37 cellular contexts compared by ENCODE assay signal in the genomic region with DNA sequence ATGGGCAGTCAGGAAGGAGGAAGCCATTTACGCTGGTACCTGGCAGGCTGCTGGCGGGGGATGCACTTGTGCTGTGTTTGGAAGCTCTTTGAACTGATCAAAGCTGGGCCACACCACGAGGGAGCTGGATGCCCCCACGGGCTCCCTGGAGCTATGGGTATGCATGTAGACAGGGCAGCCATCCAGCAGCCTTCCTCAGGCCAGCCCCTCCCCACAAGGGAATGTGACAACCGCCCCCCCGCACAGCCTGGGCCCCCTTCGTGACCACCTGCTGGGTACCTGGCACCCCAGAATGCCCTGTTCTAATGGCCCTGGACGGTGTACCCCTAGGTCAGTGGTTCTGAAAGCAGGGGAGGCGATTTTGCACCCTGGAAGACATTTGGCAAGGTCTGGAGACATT. TPM values are rescaled to one million over a fixed set of nuclear protein-coding genes. Genes with fewer than 3 reads are reported as not detected.
"Had no signal": no experiment of that assay in that cellular context is flagged by ENCODE, and none has a peak within 500 bp of the region (broad histone marks: within the 10 kb centered on the region; RNA-seq: fewer than 3 reads in every experiment).

No MANE protein-coding gene starts in this region.

- H3K9me3 ChIP-seq: adrenal gland, body of pancreas, breast epithelium had no signal

- H3K27ac Mint-ChIP-seq: activated B cell treated with CpG ODN at 0.5 μM for 24 hours; activated CD4-positive, alpha-beta memory T cell treated with anti-CD3 and anti-CD28 coated beads for 36 hours; activated CD4-positive, alpha-beta T cell treated with anti-CD3 and anti-CD28 coated beads, Interleukin-2, amount 10 ng/mL, durations not matched to agents 24 days and 14 days; activated CD8-positive, alpha-beta T cell treated with anti-CD3 and anti-CD28 coated beads for 36 hours; activated naive CD4-positive, alpha-beta T cell treated with anti-CD3 and anti-CD28 coated beads for 36 hours; activated naive CD4-positive, alpha-beta T cell treated with anti-CD3 and anti-CD28 coated beads, Interleukin-2, amount 50 U/mL, for 72 hours; activated naive CD8-positive, alpha-beta T cell treated with anti-CD3 and anti-CD28 coated beads for 36 hours; activated T-cell treated with anti-CD3 and anti-CD28 coated beads, Interleukin-2, amount 50 U/mL, for 72 hours; activated T-helper 1 cell treated with anti-CD3 and anti-CD28 coated beads, Interleukin-12 subunit alpha, Interleukin-12 subunit beta, Interleukin-2, Interleukin-4 antibody, amounts not matched to agents 30 ng/mL and 10 ng/mL and 1 ng/mL, durations not matched to agents 14 hours and 24 hours and 36 hours; activated T-helper 17 cell treated with anti-CD3 and anti-CD28 coated beads, Interleukin-2, amount 50 U/mL, for 72 hours; T-helper 1 cell treated with Interleukin-12 subunit alpha and Interleukin-12 subunit beta and Interleukin-4 antibody, amounts not matched to agents 30 μg/mL and 1 μg/mL, for 36 hours; T-helper 2 cell treated with Interferon-gamma antibody and Interleukin-4, amounts not matched to agents 5 μg/mL and 100 μg/mL, for 36 hours had no signal

- H3K27ac ChIP-seq: adrenal gland, body of pancreas, brain microvascular endothelial cell, breast epithelium, VCaP had no signal

- H3K4me3 Mint-ChIP-seq: activated B cell treated with CpG ODN at 0.5 μM for 24 hours; activated CD4-positive, alpha-beta memory T cell treated with anti-CD3 and anti-CD28 coated beads for 36 hours; activated CD4-positive, alpha-beta T cell treated with anti-CD3 and anti-CD28 coated beads, Interleukin-2, amount 10 ng/mL, durations not matched to agents 24 days and 14 days; activated CD8-positive, alpha-beta T cell treated with anti-CD3 and anti-CD28 coated beads for 36 hours; activated naive CD4-positive, alpha-beta T cell treated with anti-CD3 and anti-CD28 coated beads for 36 hours; activated naive CD8-positive, alpha-beta T cell treated with anti-CD3 and anti-CD28 coated beads for 36 hours; activated T-cell treated with anti-CD3 and anti-CD28 coated beads, Interleukin-2, amount 50 U/mL, for 4 hours; activated T-cell treated with anti-CD3 and anti-CD28 coated beads, Interleukin-2, amount 50 U/mL, for 72 hours; activated T-helper 1 cell treated with anti-CD3 and anti-CD28 coated beads, Interleukin-12 subunit alpha, Interleukin-12 subunit beta, Interleukin-2, Interleukin-4 antibody, amounts not matched to agents 30 ng/mL and 10 ng/mL and 1 ng/mL, durations not matched to agents 14 hours and 24 hours and 36 hours; activated T-helper 17 cell treated with anti-CD3 and anti-CD28 coated beads, Interleukin-2, amount 50 U/mL, for 72 hours; T-helper 1 cell treated with Interleukin-12 subunit alpha and Interleukin-12 subunit beta and Interleukin-4 antibody, amounts not matched to agents 30 μg/mL and 1 μg/mL, for 36 hours; T-helper 2 cell treated with Interferon-gamma antibody and Interleukin-4, amounts not matched to agents 5 μg/mL and 100 μg/mL, for 36 hours had no signal

- H3K4me1 ChIP-seq: breast epithelium had no signal

- H3K27me3 Mint-ChIP-seq: activated CD4-positive, alpha-beta memory T cell treated with anti-CD3 and anti-CD28 coated beads for 36 hours; activated CD8-positive, alpha-beta T cell treated with anti-CD3 and anti-CD28 coated beads for 36 hours; activated naive CD8-positive, alpha-beta T cell treated with anti-CD3 and anti-CD28 coated beads for 36 hours had no signal

- H3K4me1 Mint-ChIP-seq: activated T-helper 17 cell treated with anti-CD3 and anti-CD28 coated beads, Interleukin-2, amount 50 U/mL, for 72 hours had no signal

- H3K9me3 Mint-ChIP-seq: activated B cell treated with CpG ODN at 0.5 μM for 24 hours; activated CD4-positive, alpha-beta memory T cell treated with anti-CD3 and anti-CD28 coated beads for 36 hours; activated CD4-positive, alpha-beta T cell treated with anti-CD3 and anti-CD28 coated beads, Interleukin-2, amount 10 ng/mL, durations not matched to agents 24 days and 14 days; activated CD8-positive, alpha-beta T cell treated with anti-CD3 and anti-CD28 coated beads for 36 hours; activated naive CD4-positive, alpha-beta T cell treated with anti-CD3 and anti-CD28 coated beads for 36 hours; activated naive CD4-positive, alpha-beta T cell treated with anti-CD3 and anti-CD28 coated beads, Interleukin-2, amount 50 U/mL, for 72 hours; activated naive CD8-positive, alpha-beta T cell treated with anti-CD3 and anti-CD28 coated beads for 36 hours; activated T-cell treated with anti-CD3 and anti-CD28 coated beads, Interleukin-2, amount 50 U/mL, for 4 hours; activated T-cell treated with anti-CD3 and anti-CD28 coated beads, Interleukin-2, amount 50 U/mL, for 72 hours; activated T-helper 1 cell treated with anti-CD3 and anti-CD28 coated beads, Interleukin-12 subunit alpha, Interleukin-12 subunit beta, Interleukin-2, Interleukin-4 antibody, amounts not matched to agents 30 ng/mL and 10 ng/mL and 1 ng/mL, durations not matched to agents 14 hours and 24 hours and 36 hours; activated T-helper 17 cell treated with anti-CD3 and anti-CD28 coated beads, Interleukin-2, amount 50 U/mL, for 72 hours; T-helper 1 cell treated with Interleukin-12 subunit alpha and Interleukin-12 subunit beta and Interleukin-4 antibody, amounts not matched to agents 30 μg/mL and 1 μg/mL, for 36 hours; T-helper 2 cell treated with Interferon-gamma antibody and Interleukin-4, amounts not matched to agents 5 μg/mL and 100 μg/mL, for 36 hours had no signal

- H3K36me3 Mint-ChIP-seq: activated CD4-positive, alpha-beta memory T cell treated with anti-CD3 and anti-CD28 coated beads for 36 hours; activated naive CD4-positive, alpha-beta T cell treated with anti-CD3 and anti-CD28 coated beads, Interleukin-2, amount 50 U/mL, for 72 hours; activated naive CD8-positive, alpha-beta T cell treated with anti-CD3 and anti-CD28 coated beads for 36 hours had no signal

- FAIRE-seq: astrocyte, TTC549 had no signal

- H3K4me3 ChIP-seq: adrenal gland, body of pancreas, breast epithelium had no signal

- DNase-seq: activated B cell treated with CpG ODN at 0.5 μM for 24 hours; activated CD4-positive, alpha-beta memory T cell treated with anti-CD3 and anti-CD28 coated beads for 36 hours; activated CD4-positive, alpha-beta T cell treated with anti-CD3 and anti-CD28 coated beads for 4 hours; activated CD4-positive, alpha-beta T cell treated with anti-CD3 and anti-CD28 coated beads, Interleukin-2, amount 10 ng/mL, durations not matched to agents 24 days and 14 days; activated CD4-positive, alpha-beta T cell treated with anti-CD3 and anti-CD28 coated beads, Interleukin-2, amount 50 U/mL, for 1 hour; activated CD4-positive, alpha-beta T cell treated with anti-CD3 and anti-CD28 coated beads, Interleukin-2, amount 50 U/mL, for 4 hours; activated CD4-positive, CD25-positive, alpha-beta regulatory T cell treated with anti-CD3 and anti-CD28 coated beads, Interleukin-2, amount 50 U/mL, for 72 hours; activated CD8-positive, alpha-beta memory T cell treated with anti-CD3 and anti-CD28 coated beads, Interleukin-2, amount 50 U/mL, for 4 hours; activated CD8-positive, alpha-beta T cell treated with anti-CD3 and anti-CD28 coated beads for 36 hours; activated effector memory CD4-positive, alpha-beta T cell treated with anti-CD3 and anti-CD28 coated beads, Interleukin-2, amount 50 U/mL, for 16 hours; activated gamma-delta T cell treated with Interleukin-2 at 50 U/mL for 16 hours; activated naive CD4-positive, alpha-beta T cell; activated naive CD4-positive, alpha-beta T cell treated with anti-CD3 and anti-CD28 coated beads for 36 hours; activated naive CD4-positive, alpha-beta T cell treated with anti-CD3 and anti-CD28 coated beads, Interleukin-2, amount 50 U/mL, for 16 hours; activated naive CD8-positive, alpha-beta T cell treated with anti-CD3 and anti-CD28 coated beads for 36 hours; activated T-cell treated with anti-CD3 and anti-CD28 coated beads for 4 hours; activated T-cell treated with anti-CD3 and anti-CD28 coated beads, Interleukin-2, amount 50 U/mL, for 1 hour; activated T-cell treated with anti-CD3 and anti-CD28 coated beads, Interleukin-2, amount 50 U/mL, for 4 hours; activated T-cell treated with anti-CD3 and anti-CD28 coated beads, Interleukin-2, amount 50 U/mL, for 72 hours; adrenal gland; amniotic stem cell; aorta; body of pancreas; brain microvascular endothelial cell; central memory CD4-positive, alpha-beta T cell; T-helper 1 cell; T-helper 2 cell; T-helper 9 cell had no signal

- H3K36me3 ChIP-seq: adrenal gland, brain microvascular endothelial cell, breast epithelium had no signal

RNA-seq across cellular contexts. Expression of a gene that starts 54.2 kb away (rescaled TPM):
- total RNA-seq: body of pancreas had no signal
